ENCODE assay signal across 28 cellular contexts in the genomic region with DNA sequence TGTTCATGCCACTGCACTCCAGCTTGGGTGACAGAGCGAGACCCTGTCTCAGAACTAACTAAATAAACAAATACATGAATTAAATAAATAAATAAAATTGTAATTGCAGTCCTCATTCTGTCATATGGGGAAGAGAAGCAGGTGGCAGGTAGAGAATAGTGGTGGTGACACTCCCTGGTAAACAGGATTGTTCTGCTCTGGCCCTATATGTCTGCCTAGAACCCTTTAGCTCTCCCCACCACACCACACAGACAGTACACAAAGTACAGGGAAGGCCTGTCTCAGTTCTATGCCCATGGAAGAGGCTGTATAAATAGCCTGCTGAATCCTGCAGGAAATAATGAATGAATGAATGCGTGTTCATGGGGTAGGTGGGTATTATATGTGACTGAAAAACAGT.
"Had no signal": no experiment of that assay in that cellular context is flagged by ENCODE, and none has a peak within 500 bp of the region (broad histone marks: within the 10 kb centered on the region; RNA-seq: fewer than 3 reads in every experiment).

No MANE protein-coding gene starts in this region.

- H3K36me3 Mint-ChIP-seq: stimulated activated effector memory CD8-positive, alpha-beta T cell treated with anti-CD3 and anti-CD28 coated beads, Interleukin-12 subunit alpha, Interleukin-12 subunit beta, amount 100 ng/mL, for 72 hours; stimulated activated memory B cell treated with anti-CD40 and anti-IgM and Interleukin-4, amounts not matched to agents 10 μg/mL and 1 μg/mL and 100 μg/mL, for 72 hours; stimulated activated naive B cell treated with anti-CD40 and anti-IgM and Interleukin-4, amounts not matched to agents 10 μg/mL and 1 μg/mL and 100 μg/mL, for 72 hours had no signal

- H3K36me3 ChIP-seq: stomach, suprapubic skin, thoracic aorta, thyroid gland, tibial artery, tibial nerve, transverse colon, upper lobe of left lung, upper lobe of right lung, uterus, vagina had no signal

- H3K27ac Mint-ChIP-seq: stimulated activated effector memory CD8-positive, alpha-beta T cell treated with anti-CD3 and anti-CD28 coated beads, Interleukin-12 subunit alpha, Interleukin-12 subunit beta, amount 100 ng/mL, for 72 hours; stimulated activated memory B cell treated with anti-CD40 and anti-IgM and Interleukin-4, amounts not matched to agents 10 μg/mL and 1 μg/mL and 100 μg/mL, for 72 hours; stimulated activated naive B cell treated with anti-CD40 and anti-IgM and Interleukin-4, amounts not matched to agents 10 μg/mL and 1 μg/mL and 100 μg/mL, for 72 hours; stimulated activated naive CD8-positive, alpha-beta T cell treated with anti-CD3 and anti-CD28 coated beads, Interleukin-15, amount 100 ng/mL, for 72 hours; stimulated activated naive CD8-positive, alpha-beta T cell treated with anti-CD3 and anti-CD28 coated beads, Interleukin-15, Interleukin-2, amounts not matched to agents 100 ng/mL and 50 ng/mL, for 24 hours; type B pancreatic cell had no signal

- H3K9me3 ChIP-seq: stomach, suprapubic skin, testis, thoracic aorta, thyroid gland, tibial artery, transverse colon, upper lobe of left lung, upper lobe of right lung, uterus, vagina had no signal

- H3K4me3 ChIP-seq: stomach, suprapubic skin, testis, thoracic aorta, thyroid gland, tibial artery, tibial nerve, transverse colon, upper lobe of left lung, upper lobe of right lung, uterus, vagina had no signal

- DNase-seq: stimulated activated CD4-positive, alpha-beta T cell treated with anti-CD3 and anti-CD28 coated beads, Interleukin-2, amount 100 ng/mL, for 48 hours; stimulated activated CD4-positive, alpha-beta T cell treated with anti-CD3 and anti-CD28 coated beads, Interleukin-4, amount 100 ng/mL, for 1 hour; stimulated activated CD4-positive, alpha-beta T cell treated with anti-CD3 and anti-CD28 coated beads, Interleukin-4, amount 100 ng/mL, for 24 hours; stimulated activated CD4-positive, alpha-beta T cell treated with anti-CD3 and anti-CD28 coated beads, Interleukin-4, amount 100 ng/mL, for 4 hours; stimulated activated CD8-positive, alpha-beta memory T cell treated with anti-CD3 and anti-CD28 coated beads, Interleukin-4, amount 100 ng/mL, for 48 hours; stimulated activated naive B cell treated with anti-CD40 and anti-IgM and Interleukin-4, amounts not matched to agents 10 μg/mL and 1 μg/mL and 100 μg/mL, for 72 hours; stimulated activated naive CD4-positive, alpha-beta T cell; stimulated activated naive CD4-positive, alpha-beta T cell treated with Interleukin-2 at 50 U/mL for 16 hours; stimulated activated naive CD8-positive, alpha-beta T cell treated with anti-CD3 and anti-CD28 coated beads, Interleukin-15, amount 100 ng/mL, for 72 hours; stimulated activated naive CD8-positive, alpha-beta T cell treated with anti-CD3 and anti-CD28 coated beads, Interleukin-15, Interleukin-2, amounts not matched to agents 100 U/mL and 50 U/mL, for 24 hours; stomach; substantia nigra; testis; thyroid gland; tibial artery; transverse colon; trophoblast cell; upper lobe of left lung; upper lobe of right lung; uterus had no signal

- H3K9me3 Mint-ChIP-seq: stimulated activated effector memory CD8-positive, alpha-beta T cell treated with anti-CD3 and anti-CD28 coated beads, Interleukin-12 subunit alpha, Interleukin-12 subunit beta, amount 100 ng/mL, for 72 hours; stimulated activated memory B cell treated with anti-CD40 and anti-IgM and Interleukin-4, amounts not matched to agents 10 μg/mL and 1 μg/mL and 100 μg/mL, for 72 hours; stimulated activated naive B cell treated with anti-CD40 and anti-IgM and Interleukin-4, amounts not matched to agents 10 μg/mL and 1 μg/mL and 100 μg/mL, for 72 hours; stimulated activated naive CD8-positive, alpha-beta T cell treated with anti-CD3 and anti-CD28 coated beads, Interleukin-15, amount 100 ng/mL, for 72 hours; stimulated activated naive CD8-positive, alpha-beta T cell treated with anti-CD3 and anti-CD28 coated beads, Interleukin-15, Interleukin-2, amounts not matched to agents 100 ng/mL and 50 ng/mL, for 24 hours had no signal

- H3K4me3 Mint-ChIP-seq: stimulated activated effector memory CD8-positive, alpha-beta T cell treated with anti-CD3 and anti-CD28 coated beads, Interleukin-12 subunit alpha, Interleukin-12 subunit beta, amount 100 ng/mL, for 72 hours; stimulated activated memory B cell treated with anti-CD40 and anti-IgM and Interleukin-4, amounts not matched to agents 10 μg/mL and 1 μg/mL and 100 μg/mL, for 72 hours; stimulated activated naive B cell treated with anti-CD40 and anti-IgM and Interleukin-4, amounts not matched to agents 10 μg/mL and 1 μg/mL and 100 μg/mL, for 72 hours; stimulated activated naive CD8-positive, alpha-beta T cell treated with anti-CD3 and anti-CD28 coated beads, Interleukin-15, amount 100 ng/mL, for 72 hours; stimulated activated naive CD8-positive, alpha-beta T cell treated with anti-CD3 and anti-CD28 coated beads, Interleukin-15, Interleukin-2, amounts not matched to agents 100 ng/mL and 50 ng/mL, for 24 hours; type B pancreatic cell had no signal

- H3K27me3 Mint-ChIP-seq: stimulated activated memory B cell treated with anti-CD40 and anti-IgM and Interleukin-4, amounts not matched to agents 10 μg/mL and 1 μg/mL and 100 μg/mL, for 72 hours; type B pancreatic cell had no signal

- H3K4me1 ChIP-seq: stomach, suprapubic skin, testis, thyroid gland, tibial artery, tibial nerve, transverse colon, upper lobe of left lung, upper lobe of right lung, uterus, vagina had no signal

- ATAC-seq: stimulated activated effector memory CD8-positive, alpha-beta T cell treated with anti-CD3 and anti-CD28 coated beads, Interleukin-12 subunit alpha, Interleukin-12 subunit beta, amount 100 ng/mL, for 72 hours; stimulated activated memory B cell treated with anti-CD40 and anti-IgM and Interleukin-4, amounts not matched to agents 10 μg/mL and 1 μg/mL and 100 μg/mL, for 72 hours; stimulated activated naive B cell treated with anti-CD40 and anti-IgM and Interleukin-4, amounts not matched to agents 10 μg/mL and 1 μg/mL and 100 μg/mL, for 72 hours; stimulated activated naive CD8-positive, alpha-beta T cell treated with anti-CD3 and anti-CD28 coated beads, Interleukin-15, amount 100 ng/mL, for 72 hours; stimulated activated naive CD8-positive, alpha-beta T cell treated with anti-CD3 and anti-CD28 coated beads, Interleukin-15, Interleukin-2, amounts not matched to agents 100 U/mL and 50 U/mL, for 24 hours; upper lobe of right lung had no signal

- H3K4me1 Mint-ChIP-seq: stimulated activated effector memory CD8-positive, alpha-beta T cell treated with anti-CD3 and anti-CD28 coated beads, Interleukin-12 subunit alpha, Interleukin-12 subunit beta, amount 100 ng/mL, for 72 hours; stimulated activated memory B cell treated with anti-CD40 and anti-IgM and Interleukin-4, amounts not matched to agents 10 μg/mL and 1 μg/mL and 100 μg/mL, for 72 hours; stimulated activated naive B cell treated with anti-CD40 and anti-IgM and Interleukin-4, amounts not matched to agents 10 μg/mL and 1 μg/mL and 100 μg/mL, for 72 hours; stimulated activated naive CD8-positive, alpha-beta T cell treated with anti-CD3 and anti-CD28 coated beads, Interleukin-15, amount 100 ng/mL, for 72 hours had no signal
